Comparison of ENCODE assay signal across 13 cellular contexts in genomic region chr1:183198463-183198862, GRCh38. TPM values are rescaled to one million over a fixed set of nuclear protein-coding genes. Genes with fewer than 3 reads are reported as not detected.
A peak's percentile ranks its signal among the peaks of the same experiment; 100 is the strongest.
DNase-seq lines count a peak whose midpoint lies in the region; ATAC-seq and TF ChIP-seq lines count a peak whose summit lies in the region.
"Had no signal": no experiment of that assay in that cellular context is flagged by ENCODE, and none has a peak within 500 bp of the region (broad histone marks: within the 10 kb centered on the region; RNA-seq: fewer than 3 reads in every experiment).

No MANE protein-coding gene starts in this region.

- no peak overlapping the region for H4K12ac ChIP-seq in trophoblast cell (ENCODE audit: low read depth, low read length)

- CTCF ChIA-PET in A673 (lab: Charles Lee), result no interaction called here

- no peak overlapping the region for H2AK5ac ChIP-seq in trophoblast cell (ENCODE audit: low read length)

- H3K4me2 ChIP-seq in trophoblast cell (ENCODE audit: low read length), result no peak overlapping the region

- no peak overlapping the region for H2BK5ac ChIP-seq in trophoblast cell (ENCODE audit: low read depth, low read length, poor library complexity)

- TF ChIP-seq POLR2A in body of pancreas (IDR thresholded peaks at IDR 0.05), result no peak

- no peak for TF ChIP-seq CTCF in AG10803 (conservative IDR thresholded peaks at IDR 0.05; ENCODE audit: low read length)
- no peak for TF ChIP-seq CTCF in RWPE2 (IDR thresholded peaks at IDR 0.05; ENCODE audit: poor library complexity, severe bottlenecking)
- TF ChIP-seq CTCF in GM13977 (IDR thresholded peaks at IDR 0.05; ENCODE audit: extremely low read depth, insufficient read depth, missing control alignments), result no peak
- no peak for TF ChIP-seq CTCF in body of pancreas (IDR thresholded peaks at IDR 0.05)
- no peak for TF ChIP-seq CTCF in A673 (conservative IDR thresholded peaks at IDR 0.05; ENCODE audit: low read depth, low read length)

- intact Hi-C loops in body of pancreas (cut with DNase I), result no loop called here
- intact Hi-C loops in A673 (cut with micrococcal nuclease; ENCODE audit: unreplicated experiment), result no loop called here

- H2AFZ ChIP-seq in trophoblast cell (ENCODE audit: insufficient read depth, low read length, poor library complexity), result no peak overlapping the region

- no peak overlapping the region for H3K4ac ChIP-seq in trophoblast cell (ENCODE audit: low read depth, low read length)

- no peak overlapping the region for H3K23ac ChIP-seq in trophoblast cell (ENCODE audit: low read length)

- H3K79me2 ChIP-seq in trophoblast cell (ENCODE audit: control insufficient read depth, insufficient read depth, low read length, poor library complexity), result no peaks in the 10 kb centered on the region

- no peaks in the 10 kb centered on the region for H3K27me3 ChIP-seq in RWPE2 (ENCODE audit: insufficient read depth, poor library complexity, severe bottlenecking)
- no peaks in the 10 kb centered on the region for H3K27me3 ChIP-seq in trophoblast cell (ENCODE audit: insufficient read depth, low read length)
- H3K27me3 ChIP-seq in body of pancreas, result peaks cover 0 to 5% of the 10 kb centered on the region in 2 donors
- H3K27me3 ChIP-seq in A673 (replicated peaks; ENCODE audit: insufficient read depth, low read depth, low read length, poor library complexity), result no peaks in the 10 kb centered on the region

- H3K14ac ChIP-seq in trophoblast cell (ENCODE audit: low read length), result no peak overlapping the region

- no peak overlapping the region for H3K9ac ChIP-seq in trophoblast cell (ENCODE audit: low read length)

- no peak overlapping the region for H3K18ac ChIP-seq in trophoblast cell (ENCODE audit: low read length)

- in situ Hi-C loops in GM13977 (cut with MboI; ENCODE audit: low pct_unique_long_range_greater_than_20kb, low sequenced_read_pairs, unreplicated experiment), result no loop called here

- POLR2A ChIA-PET in A673 (lab: Charles Lee; ENCODE audit: low non-redundant PET), result no interaction called here

- H3K4me1 ChIP-seq in RWPE2 (ENCODE audit: insufficient read depth, poor library complexity, severe bottlenecking) (peaks cover 53% of the 10 kb centered on the region), trophoblast cell (ENCODE audit: control insufficient read depth in 1 of 2, insufficient read depth in 2 of 2, low read length in 2 of 2) (peaks cover 4 to 7% of the 10 kb centered on the region in 2 experiments), body of pancreas (no peaks in the 10 kb centered on the region), A673 (ENCODE audit: insufficient read depth, low read length, poor library complexity, severe bottlenecking) (no peaks in the 10 kb centered on the region)

- no peak overlapping the region for H4K91ac ChIP-seq in trophoblast cell (ENCODE audit: low read depth, low read length)

- no peak overlapping the region for H2BK12ac ChIP-seq in trophoblast cell (ENCODE audit: low read length)

- H2BK120ac ChIP-seq in trophoblast cell (ENCODE audit: insufficient read depth, low read length, poor library complexity), result no peak overlapping the region

- ATAC-seq in RWPE2 (ENCODE audit: low read depth), result peak; percentile 90
- no peak for ATAC-seq in body of pancreas
- no peak for ATAC-seq in GM19023 (IDR thresholded peaks at IDR 0.05; ENCODE audit: unreplicated experiment)
- ATAC-seq: left lobe of liver had no signal

- H4K8ac ChIP-seq in trophoblast cell (ENCODE audit: low read depth, low read length), result no peak overlapping the region

- H3K36me3 ChIP-seq in RWPE2 (ENCODE audit: low read depth), result peaks cover 83% of the 10 kb centered on the region
- no peaks in the 10 kb centered on the region for H3K36me3 ChIP-seq in trophoblast cell (ENCODE audit: control insufficient read depth in 1 of 2, insufficient read depth in 2 of 2, low read length in 2 of 2)
- no peaks in the 10 kb centered on the region for H3K36me3 ChIP-seq in body of pancreas (replicated peaks in 1 of 2; ENCODE audit: insufficient read depth in 1 of 2, low read depth in 2 of 2)
- no peaks in the 10 kb centered on the region for H3K36me3 ChIP-seq in A673 (ENCODE audit: insufficient read depth, low read length, poor library complexity, severe bottlenecking)
- H3K36me3 ChIP-seq: HAP-1 had no signal

- H3K4me3 ChIP-seq in AG10803 (ENCODE audit: low read length), result no peak overlapping the region
- H3K4me3 ChIP-seq in RWPE2 (ENCODE audit: severe bottlenecking), result no peak overlapping the region
- H3K4me3 ChIP-seq in trophoblast cell (ENCODE audit: low read depth, low read length), result no peak overlapping the region
- no peak overlapping the region for H3K4me3 ChIP-seq in body of pancreas
- no peak overlapping the region for H3K4me3 ChIP-seq in A673 (ENCODE audit: low read depth, low read length, poor library complexity, severe bottlenecking)
- H3K4me3 ChIP-seq: HAP-1 had no signal

- H3K9me3 ChIP-seq in RWPE2 (ENCODE audit: severe bottlenecking) (no peaks in the 10 kb centered on the region), trophoblast cell (ENCODE audit: insufficient read depth, low read depth, low read length) (no peaks in the 10 kb centered on the region), body of pancreas (no peaks in the 10 kb centered on the region), A673 (ENCODE audit: low read depth, low read length, poor library complexity, severe bottlenecking) (no peaks in the 10 kb centered on the region)
- H3K9me3 ChIP-seq: HAP-1 had no signal

- DNase-seq in AG10803 (ENCODE audit: low read depth) (peak; percentile 63), RWPE2 (ENCODE audit: low spot score) (peak; percentile 81), fibroblast of peridontal ligament (ENCODE audit: extremely low read depth) (peak; percentile 50), trophoblast cell (peak; percentile 96 to 97), GM13977 (ENCODE audit: low spot score) (no peak), body of pancreas (no peak), A673 (ENCODE audit: low spot score) (no peak)
- DNase-seq: activated naive CD4-positive, alpha-beta T cell treated with anti-CD3 and anti-CD28 coated beads for 36 hours; effector memory CD4-positive, alpha-beta T cell; NCI-H524 had no signal

- no peaks in the 10 kb centered on the region for H3K79me1 ChIP-seq in trophoblast cell (ENCODE audit: low read length)

- BruUV-seq in A673 (replicated peaks; lab: Mats Ljungman, UMichigan), result no TSS peak

- H3K27ac ChIP-seq in RWPE2 (ENCODE audit: poor library complexity, severe bottlenecking), result peak overlapping the region; percentile 96
- no peak overlapping the region for H3K27ac ChIP-seq in trophoblast cell (ENCODE audit: low read depth, low read length)
- H3K27ac ChIP-seq in body of pancreas, result no peak overlapping the region
- H3K27ac ChIP-seq in A673 (ENCODE audit: low read depth, low read length, poor library complexity, severe bottlenecking), result no peak overlapping the region

- no CpG with 5 or more reads among the region's 9 CpGs for WGBS in trophoblast cell (ENCODE audit: extremely low coverage, insufficient coverage, insufficient read length)
- WGBS in body of pancreas, 2 donors, result 79 to 81% methylated on average over 9 of the region's 9 CpGs

RNA-seq across cellular contexts. Expression of gene LAMC2, which starts 12.4 kb away (rescaled TPM):
- polyA plus RNA-seq in trophoblast cell (2013), result 22.9 and 24.7 TPM in 2 replicates
- total RNA-seq in body of pancreas (1 to 10 TPM; 3.6 to 6.7 TPM), A673 (2021) (0.11 and 0.26 TPM in 2 replicates)

Comparison
In these comparisons a context has a peak if more than half of its experiments do, and no peak if none do; other contexts are left out.
1. DNase-seq: peak in AG10803 (single experiment), RWPE2 (single experiment), fibroblast of peridontal ligament (single experiment) and trophoblast cell (2 of 2); none in GM13977 (single experiment), body of pancreas (0 of 4) and A673 (single experiment).